20 cellular contexts compared by ENCODE assay signal in genomic region chr6:36718560-36718959, GRCh38. TPM values are rescaled to one million over a fixed set of nuclear protein-coding genes. Genes with fewer than 3 reads are reported as not detected.
DNase-seq lines count a peak whose midpoint lies in the region; ATAC-seq, FAIRE-seq and TF ChIP-seq lines count a peak whose summit lies in the region.
"Had no signal": no experiment of that assay in that cellular context is flagged by ENCODE, and none has a peak within 500 bp of the region (broad histone marks: within the 10 kb centered on the region; RNA-seq: fewer than 3 reads in every experiment).

No MANE protein-coding gene starts in this region.

- no peaks in the 10 kb centered on the region for H3K36me3 ChIP-seq in HepG2 (replicated peaks in 1 of 2; ENCODE audit: control insufficient read depth in 1 of 2, insufficient read depth in 2 of 2, low read length in 2 of 2)
- H3K36me3 ChIP-seq in right lobe of liver = no peaks in the 10 kb centered on the region
- no peaks in the 10 kb centered on the region for H3K36me3 ChIP-seq in K562 (ENCODE audit: control insufficient read depth, insufficient read depth, low read length)
- no peaks in the 10 kb centered on the region for H3K36me3 ChIP-seq in neuronal stem cell (replicated peaks in 1 of 2; ENCODE audit: control insufficient read depth in 2 of 2, insufficient read depth in 2 of 2, low read length in 2 of 2)
- H3K36me3 ChIP-seq in tibial artery = no peaks in the 10 kb centered on the region
- H3K36me3 ChIP-seq: BE2C had no signal

- no peak for DNase-seq in HepG2 (ENCODE audit: low spot score)
- no peak for DNase-seq in right lobe of liver
- no peak for DNase-seq in K562 (ENCODE audit: extremely low read depth in 1 of 4, low spot score in 3 of 4)
- no peak for DNase-seq in neuronal stem cell (ENCODE audit: low spot score)
- peak; percentile 12 to 19 for DNase-seq in tibial artery
- no peak for DNase-seq in stimulated activated CD4-positive, alpha-beta T cell treated with anti-CD3 and anti-CD28 coated beads, Interleukin-4, amount 100 ng/mL, for 1 hour
- DNase-seq in activated CD8-positive, alpha-beta memory T cell treated with anti-CD3 and anti-CD28 coated beads, Interleukin-2, amount 50 U/mL, for 4 hours = no peak
- DNase-seq: ACHN; BE2C; CD4-positive, alpha-beta memory T cell; DMS153; DMS79; GDM1; GM23248; HCEC 1CT had no signal

- no peak for TF ChIP-seq POLR2A in HepG2 (IDR thresholded peaks at IDR 0.05; ENCODE audit: insufficient read depth in 1 of 2, low read depth in 2 of 2, low read length in 2 of 2)
- TF ChIP-seq POLR2A in right lobe of liver (IDR thresholded peaks at IDR 0.05) = no peak
- no peak for TF ChIP-seq POLR2A in K562 (conservative IDR thresholded peaks at IDR 0.05)

- H2BK15ac ChIP-seq in neuronal stem cell (ENCODE audit: low read length) = no peak overlapping the region

- no peak overlapping the region for H3K4ac ChIP-seq in neuronal stem cell (ENCODE audit: low read length)

- no peaks in the 10 kb centered on the region for H3K79me1 ChIP-seq in neuronal stem cell (ENCODE audit: low read depth, low read length)

- CTCF ChIA-PET in HepG2 (lab: Yijun Ruan, JAX; ENCODE audit: low intra/inter-chr PET ratio, low total read pairs) = no interaction called here
- CTCF ChIA-PET in K562 (lab: Yijun Ruan, JAX; ENCODE audit: low intra/inter-chr PET ratio) = no interaction called here

- H3K23ac ChIP-seq in neuronal stem cell (ENCODE audit: low read depth, low read length, poor library complexity) = peak overlapping the region; percentile 87

- no peak overlapping the region for H3K14ac ChIP-seq in neuronal stem cell (ENCODE audit: low read length)

- in situ Hi-C loops in HepG2 (cut with HindIII; ENCODE audit: extremely low pct_ligation_motif_present, low pct_unique_long_range_greater_than_20kb) = no loop called here
- in situ Hi-C loops in K562 (cut with MboI) = no loop called here

- no peaks in the 10 kb centered on the region for H3K4me1 ChIP-seq in HepG2 (ENCODE audit: insufficient read depth, low read length)
- H3K4me1 ChIP-seq in right lobe of liver = no peaks in the 10 kb centered on the region
- H3K4me1 ChIP-seq in K562 (replicated peaks in 1 of 2; ENCODE audit: control insufficient read depth in 2 of 2, insufficient read depth in 2 of 2, low read length in 2 of 2) = peaks cover 0 to 12% of the 10 kb centered on the region in 2 experiments; a peak in 1 of 5 replicates
- H3K4me1 ChIP-seq in neuronal stem cell (ENCODE audit: control insufficient read depth in 2 of 2, insufficient read depth in 1 of 2, low read depth in 1 of 2, low read length in 2 of 2) = no peaks in the 10 kb centered on the region
- no peaks in the 10 kb centered on the region for H3K4me1 ChIP-seq in tibial artery
- H3K4me1 ChIP-seq: BE2C had no signal

- H3K9me3 ChIP-seq in HepG2 (ENCODE audit: low read length) (no peaks in the 10 kb centered on the region), right lobe of liver (no peaks in the 10 kb centered on the region), K562 (replicated peaks; ENCODE audit: control insufficient read depth, insufficient read depth, low read depth, low read length) (no peaks in the 10 kb centered on the region), neuronal stem cell (replicated peaks in 1 of 2; ENCODE audit: control insufficient read depth in 2 of 2, insufficient read depth in 1 of 2, low read depth in 1 of 2, low read length in 2 of 2) (no peaks in the 10 kb centered on the region), tibial artery (no peaks in the 10 kb centered on the region)
- H3K9me3 ChIP-seq: BE2C had no signal

- H3K18ac ChIP-seq in neuronal stem cell (ENCODE audit: low read length) = peak overlapping the region; percentile 76

- H4K8ac ChIP-seq in neuronal stem cell (ENCODE audit: low read depth, low read length) = no peak overlapping the region

- H2AK5ac ChIP-seq in neuronal stem cell (ENCODE audit: low read depth, low read length) = peak overlapping the region; percentile 21

- H4K91ac ChIP-seq in neuronal stem cell (ENCODE audit: low read depth, low read length, poor library complexity) = no peak overlapping the region

- H3K9ac ChIP-seq in HepG2 (ENCODE audit: insufficient read depth, low read depth, low read length) (no peak overlapping the region), K562 (ENCODE audit: insufficient read depth in 1 of 2, low read depth in 2 of 2, low read length in 2 of 2) (no peak overlapping the region), neuronal stem cell (ENCODE audit: low read depth, low read length, poor library complexity) (no peak overlapping the region)
- H3K9ac ChIP-seq: GM23248 had no signal

- peak overlapping the region; percentile 22 for H2BK12ac ChIP-seq in neuronal stem cell (ENCODE audit: low read length)

- TF ChIP-seq RAD21 in HepG2 (CRISPR knock-in tag; IDR thresholded peaks at IDR 0.05) (no peak), K562 (CRISPR knock-in tag; conservative IDR thresholded peaks at IDR 0.05 in 1 of 2, IDR thresholded peaks at IDR 0.05 in 1 of 2) (no peak)

- H3K79me2 ChIP-seq in HepG2 (ENCODE audit: insufficient read depth, low read length) = no peaks in the 10 kb centered on the region
- no peaks in the 10 kb centered on the region for H3K79me2 ChIP-seq in K562 (ENCODE audit: control insufficient read depth, insufficient read depth, low read length)

- TF ChIP-seq CTCF in HepG2 (CRISPR knock-in tag; IDR thresholded peaks at IDR 0.05) (no peak), right lobe of liver (IDR thresholded peaks at IDR 0.05) (no peak), K562 (IDR thresholded peaks at IDR 0.05 in 2 of 3, conservative IDR thresholded peaks at IDR 0.05 in 1 of 3; ENCODE audit: insufficient read depth in 2 of 3, low read depth in 1 of 3, low read length in 3 of 3) (no peak), tibial artery (IDR thresholded peaks at IDR 0.05) (no peak)

- H3K27ac ChIP-seq in HepG2 (ENCODE audit: extremely low read length, insufficient read depth, low read length) (no peak overlapping the region), right lobe of liver (no peak overlapping the region), K562 (ENCODE audit: extremely low read depth, low read depth, low read length) (no peak overlapping the region), neuronal stem cell (replicated peaks; ENCODE audit: low read length) (no peak overlapping the region), tibial artery (no peak overlapping the region)
- H3K27ac ChIP-seq: GM23248 had no signal

- H4K20me1 ChIP-seq in HepG2 (ENCODE audit: insufficient read depth, low read length) = no peaks in the 10 kb centered on the region
- H4K20me1 ChIP-seq in K562 (replicated peaks; ENCODE audit: control insufficient read depth, insufficient read depth, low read length) = peaks cover 21% of the 10 kb centered on the region; the same call in 1 of the 2 replicates

- POLR2A ChIA-PET in HepG2 (lab: Yijun Ruan, JAX) (no interaction called here), K562 (lab: Yijun Ruan, JAX) (interaction anchor here (0.6 to 0.9 kb wide), 3 partner anchors 91 to 123 kb away, joined by 3 to 4 read pairs (median 3); no protein-coding TSS in a partner anchor)

- FAIRE-seq in HepG2 (lab: Jason Lieb, UNC) (no peak), K562 (lab: Jason Lieb, UNC) (no peak)
- FAIRE-seq: A204.1, GM12892, GM18507, H54 had no signal

- no peak overlapping the region for H3K4me2 ChIP-seq in HepG2 (ENCODE audit: low read depth, low read length)
- H3K4me2 ChIP-seq in K562 (ENCODE audit: insufficient read depth, low read length) = no peak overlapping the region
- H3K4me2 ChIP-seq in neuronal stem cell (ENCODE audit: insufficient read depth, low read length, poor library complexity, severe bottlenecking) = no peak overlapping the region

- H2BK120ac ChIP-seq in neuronal stem cell (ENCODE audit: low read depth, low read length) = no peak overlapping the region

- ATAC-seq in HepG2 (no peak), right lobe of liver (no peak), K562 (no peak), HG02885 (IDR thresholded peaks at IDR 0.05; ENCODE audit: poor library complexity, unreplicated experiment) (no peak)

- WGBS in HepG2 (ENCODE audit: low lambda C conversion rate) = 31% methylated on average over 4 of the region's 5 CpGs
- WGBS in right lobe of liver (ENCODE audit: insufficient coverage, low coverage, low lambda C conversion rate, missing lambda C conversion rate) = 20% methylated on average over 1 of the region's 5 CpGs
- WGBS in K562 (ENCODE audit: insufficient coverage, low coverage, missing lambda C conversion rate) = 1% methylated on average over 5 of the region's 5 CpGs
- WGBS in neuronal stem cell (ENCODE audit: extremely low coverage in 2 of 2, insufficient read length in 2 of 2, insufficient replicate concordance in 1 of 2), 2 donors = no CpG with 5 or more reads among the region's 5 CpGs

- intact Hi-C loops in HepG2 (cut with micrococcal nuclease; ENCODE audit: unreplicated experiment) (no loop called here), right lobe of liver (cut with DNase I) (no loop called here), K562 (cut with micrococcal nuclease) (no loop called here), tibial artery (cut with DNase I; ENCODE audit: low total_unique reads) (no loop called here)

- TF ChIP-seq EP300 in HepG2 (IDR thresholded peaks at IDR 0.05; ENCODE audit: low read depth in 2 of 2, low read length in 2 of 2) = no peak
- no peak for TF ChIP-seq EP300 in HepG2 (CRISPR knock-in tag; IDR thresholded peaks at IDR 0.05; ENCODE audit: borderline replicate concordance)
- no peak for TF ChIP-seq EP300 in K562 (IDR thresholded peaks at IDR 0.05; ENCODE audit: low read length)

- no peak overlapping the region for H2BK5ac ChIP-seq in neuronal stem cell (ENCODE audit: low read length)

- H3K27me3 ChIP-seq in HepG2 (ENCODE audit: control insufficient read depth in 1 of 2, insufficient read depth in 2 of 2, low read length in 2 of 2) (peaks cover 19 to 79% of the 10 kb centered on the region in 2 experiments; a peak in 4 of 5 replicates), right lobe of liver (no peaks in the 10 kb centered on the region), K562 (ENCODE audit: control insufficient read depth in 2 of 2, insufficient read depth in 2 of 2, low read length in 2 of 2) (peaks cover 35 to 87% of the 10 kb centered on the region in 2 experiments), neuronal stem cell (ENCODE audit: control insufficient read depth in 3 of 3, insufficient read depth in 3 of 3, low read depth in 1 of 3, low read length in 3 of 3) (peaks cover 0 to 38% (median 0%) of the 10 kb centered on the region in 3 experiments), tibial artery (peaks cover 0 to 6% of the 10 kb centered on the region in 2 donors)
- H3K27me3 ChIP-seq: BE2C had no signal

- no peaks in the 10 kb centered on the region for H3K9me1 ChIP-seq in K562 (ENCODE audit: control insufficient read depth, insufficient read depth, low read length)

- H2AFZ ChIP-seq in HepG2 (ENCODE audit: low read length) (no peak overlapping the region), K562 (ENCODE audit: low read depth, low read length) (no peak overlapping the region), neuronal stem cell (ENCODE audit: low read length) (no peak overlapping the region)
- H2AFZ ChIP-seq: GM23248 had no signal

- BruUV-seq in HepG2 (replicated peaks; lab: Mats Ljungman, UMichigan) (no TSS peak), K562 (replicated peaks; lab: Mats Ljungman, UMichigan) (no TSS peak)

- H3K4me3 ChIP-seq in HepG2 (replicated peaks in 1 of 3; ENCODE audit: insufficient read depth in 1 of 3, low read depth in 2 of 3, low read length in 3 of 3) = no peak overlapping the region
- no peak overlapping the region for H3K4me3 ChIP-seq in right lobe of liver
- no peak overlapping the region for H3K4me3 ChIP-seq in K562
- no peak overlapping the region for H3K4me3 ChIP-seq in neuronal stem cell (ENCODE audit: low read length in 2 of 2)
- H3K4me3 ChIP-seq in tibial artery = no peak overlapping the region
- H3K4me3 ChIP-seq: GM23248 had no signal

RNA-seq across cellular contexts. Expression of gene RAB44, which starts 20.9 kb away (rescaled TPM):
- total RNA-seq in HepG2 (2016; rRNA removed; fragmentation: Illumina TruSeq; extraction: Trizol) (not detected in 2 replicates), right lobe of liver (under 1 TPM in 3 of 6 experiments, not detected in 3; 0.05 to 0.07 (median 0.07) TPM), K562 (2014; rRNA removed) (not detected in 2 replicates), K562 (2014; rRNA removed; fragmentation: Illumina TruSeq; extraction: Trizol) (not detected in 2 replicates), K562 (2015; rRNA removed; fragmentation: Illumina TruSeq; extraction: Trizol) (not detected in 2 replicates), K562 (2021) (not detected in 2 replicates)
- total RNA-seq in HepG2 (2016; cell fraction: cytosol; rRNA removed; fragmentation: Illumina TruSeq; extraction: Trizol; ENCODE audit: low read depth) = not detected in 2 replicates
- total RNA-seq in HepG2 (2016; cell fraction: insoluble cytoplasmic fraction; rRNA removed; fragmentation: Illumina TruSeq; extraction: Trizol) = not detected in 2 replicates
- total RNA-seq in HepG2 (2016; cell fraction: membrane; rRNA removed; fragmentation: Illumina TruSeq; extraction: Trizol) = not detected in 2 replicates
- not detected in 2 replicates for total RNA-seq in HepG2 (2016; cell fraction: nucleus; rRNA removed; fragmentation: Illumina TruSeq; extraction: Trizol)
- polyA plus RNA-seq in HepG2 (2011; rRNA removed) (not detected in 2 replicates), K562 (2011; rRNA removed) (not detected in 2 replicates), K562 (2014; fragmentation: Illumina TruSeq; extraction: Trizol) (not detected in 2 replicates), K562 (2014; fragmentation: Nextera tagmentation; extraction: Ambion mirVana) (not detected), K562 (2014; rRNA removed) (not detected in 2 replicates)
- polyA plus RNA-seq in HepG2 (2011; cell fraction: cytosol; rRNA removed) = not detected in 2 replicates
- polyA plus RNA-seq in HepG2 (2011; cell fraction: nucleus; rRNA removed) = 0.09 TPM in 1 of 2 replicates, not detected in the other
- polyA plus RNA-seq in HepG2 (2012) = not detected in 2 replicates
- polyA plus RNA-seq in HepG2 (2016; cell fraction: cytosol; fragmentation: Illumina TruSeq; extraction: Trizol; ENCODE audit: low read depth) = not detected in 2 replicates
- polyA plus RNA-seq in HepG2 (2016; cell fraction: insoluble cytoplasmic fraction; fragmentation: Illumina TruSeq; extraction: Trizol; ENCODE audit: low read depth) = not detected in 2 replicates
- polyA plus RNA-seq in HepG2 (2016; cell fraction: membrane; fragmentation: Illumina TruSeq; extraction: Trizol; ENCODE audit: low read depth) = not detected in 2 replicates
- polyA plus RNA-seq in HepG2 (2016; cell fraction: nucleus; fragmentation: Illumina TruSeq; extraction: Trizol; ENCODE audit: insufficient read depth, low read depth) = 0.13 TPM in 1 of 2 replicates, not detected in the other
- 0.02 TPM in 1 of 2 replicates, not detected in the other for polyA minus RNA-seq in HepG2 (2011; rRNA and poly(A)+ RNA removed; ENCODE audit: low replicate concordance)
- polyA minus RNA-seq in HepG2 (2011; cell fraction: cytosol; rRNA and poly(A)+ RNA removed) = not detected in 2 replicates
- polyA minus RNA-seq in HepG2 (2011; cell fraction: nucleus; rRNA and poly(A)+ RNA removed) = 0.13 TPM in 1 of 2 replicates, not detected in the other
- total RNA-seq in K562 (2011; cell fraction: chromatin; rRNA removed; ENCODE audit: low replicate concordance) = not detected in 2 replicates
- 0.17 TPM in 1 of 2 replicates, not detected in the other for total RNA-seq in K562 (2011; cell fraction: nucleolus; rRNA removed)
- not detected in 2 replicates for total RNA-seq in K562 (2011; cell fraction: nucleoplasm; rRNA removed)
- not detected in 2 replicates for polyA plus RNA-seq in K562 (2011; cell fraction: cytosol; rRNA removed)
- not detected in 2 replicates for polyA plus RNA-seq in K562 (2011; cell fraction: nucleus; rRNA removed)
- polyA plus RNA-seq in K562 (2012) = 0.10 TPM in 1 of 2 replicates, not detected in the other
- not detected in 2 replicates for polyA minus RNA-seq in K562 (2011; rRNA and poly(A)+ RNA removed)
- polyA minus RNA-seq in K562 (2011; cell fraction: cytosol; rRNA and poly(A)+ RNA removed) = not detected in 2 replicates
- polyA minus RNA-seq in K562 (2011; cell fraction: nucleus; rRNA and poly(A)+ RNA removed) = not detected in 2 replicates
- polyA plus RNA-seq in neuronal stem cell (2013, experiment 1 of 2) = 0.01 TPM
- polyA plus RNA-seq in neuronal stem cell (2013, experiment 2 of 2) = 0.01 TPM
- total RNA-seq: CD4-positive, alpha-beta memory T cell; GM23248 had no signal
- polyA plus RNA-seq: CD4-positive, alpha-beta memory T cell; GM23248 had no signal

RNA-seq across cellular contexts. Expression of gene CDKN1A, which starts 40.0 kb away (rescaled TPM):
- total RNA-seq in HepG2 (2016; rRNA removed; fragmentation: Illumina TruSeq; extraction: Trizol) (56.0 and 60.7 TPM in 2 replicates), right lobe of liver (100 to 1,000 TPM in 1 of 6 experiments, 10 to 100 TPM in 5; 20.0 to 124 (median 58.6) TPM), K562 (2014; rRNA removed) (5.1 and 5.6 TPM in 2 replicates), K562 (2014; rRNA removed; fragmentation: Illumina TruSeq; extraction: Trizol) (2.5 and 3.3 TPM in 2 replicates), K562 (2015; rRNA removed; fragmentation: Illumina TruSeq; extraction: Trizol) (2.1 TPM in 2 replicates), K562 (2021) (7.3 and 8.1 TPM in 2 replicates)
- total RNA-seq in HepG2 (2016; cell fraction: cytosol; rRNA removed; fragmentation: Illumina TruSeq; extraction: Trizol; ENCODE audit: low read depth) = 14.1 and 14.6 TPM in 2 replicates
- 60.2 and 60.7 TPM in 2 replicates for total RNA-seq in HepG2 (2016; cell fraction: insoluble cytoplasmic fraction; rRNA removed; fragmentation: Illumina TruSeq; extraction: Trizol)
- total RNA-seq in HepG2 (2016; cell fraction: membrane; rRNA removed; fragmentation: Illumina TruSeq; extraction: Trizol) = 35.8 and 37.2 TPM in 2 replicates
- 39.4 and 41.1 TPM in 2 replicates for total RNA-seq in HepG2 (2016; cell fraction: nucleus; rRNA removed; fragmentation: Illumina TruSeq; extraction: Trizol)
- polyA plus RNA-seq in HepG2 (2011; rRNA removed) (92.1 and 131 TPM in 2 replicates), K562 (2011; rRNA removed) (7.6 and 9.2 TPM in 2 replicates), K562 (2014; fragmentation: Illumina TruSeq; extraction: Trizol) (5.8 and 7.7 TPM in 2 replicates), K562 (2014; fragmentation: Nextera tagmentation; extraction: Ambion mirVana) (under 1 TPM; 0.25 to 0.49 TPM), K562 (2014; rRNA removed) (5.9 and 7.0 TPM in 2 replicates)
- 101 and 109 TPM in 2 replicates for polyA plus RNA-seq in HepG2 (2011; cell fraction: cytosol; rRNA removed)
- polyA plus RNA-seq in HepG2 (2011; cell fraction: nucleus; rRNA removed) = 99.7 and 130 TPM in 2 replicates
- 25.4 and 74.5 TPM in 2 replicates for polyA plus RNA-seq in HepG2 (2012)
- polyA plus RNA-seq in HepG2 (2016; cell fraction: cytosol; fragmentation: Illumina TruSeq; extraction: Trizol; ENCODE audit: low read depth) = 11.7 and 12.8 TPM in 2 replicates
- 67.9 and 74.3 TPM in 2 replicates for polyA plus RNA-seq in HepG2 (2016; cell fraction: insoluble cytoplasmic fraction; fragmentation: Illumina TruSeq; extraction: Trizol; ENCODE audit: low read depth)
- 27.1 and 27.5 TPM in 2 replicates for polyA plus RNA-seq in HepG2 (2016; cell fraction: membrane; fragmentation: Illumina TruSeq; extraction: Trizol; ENCODE audit: low read depth)
- 70.1 and 78.2 TPM in 2 replicates for polyA plus RNA-seq in HepG2 (2016; cell fraction: nucleus; fragmentation: Illumina TruSeq; extraction: Trizol; ENCODE audit: insufficient read depth, low read depth)
- polyA minus RNA-seq in HepG2 (2011; rRNA and poly(A)+ RNA removed; ENCODE audit: low replicate concordance) = 52.9 and 74.7 TPM in 2 replicates
- 33.1 and 37.9 TPM in 2 replicates for polyA minus RNA-seq in HepG2 (2011; cell fraction: cytosol; rRNA and poly(A)+ RNA removed)
- polyA minus RNA-seq in HepG2 (2011; cell fraction: nucleus; rRNA and poly(A)+ RNA removed) = 23.8 and 39.9 TPM in 2 replicates
- 2.3 and 8.5 TPM in 2 replicates for total RNA-seq in K562 (2011; cell fraction: chromatin; rRNA removed; ENCODE audit: low replicate concordance)
- 6.4 and 8.2 TPM in 2 replicates for total RNA-seq in K562 (2011; cell fraction: nucleolus; rRNA removed)
- 5.9 and 9.0 TPM in 2 replicates for total RNA-seq in K562 (2011; cell fraction: nucleoplasm; rRNA removed)
- 10.9 and 18.9 TPM in 2 replicates for polyA plus RNA-seq in K562 (2011; cell fraction: cytosol; rRNA removed)
- 9.1 and 12.7 TPM in 2 replicates for polyA plus RNA-seq in K562 (2011; cell fraction: nucleus; rRNA removed)
- 8.9 and 18.7 TPM in 2 replicates for polyA plus RNA-seq in K562 (2012)
- polyA minus RNA-seq in K562 (2011; rRNA and poly(A)+ RNA removed) = 2.5 and 3.7 TPM in 2 replicates
- polyA minus RNA-seq in K562 (2011; cell fraction: cytosol; rRNA and poly(A)+ RNA removed) = 3.7 and 5.2 TPM in 2 replicates
- polyA minus RNA-seq in K562 (2011; cell fraction: nucleus; rRNA and poly(A)+ RNA removed) = 3.1 and 4.0 TPM in 2 replicates
- polyA plus RNA-seq in neuronal stem cell (2013, experiment 1 of 2) = 54.0 TPM
- 53.5 TPM for polyA plus RNA-seq in neuronal stem cell (2013, experiment 2 of 2)

Comparison
In these comparisons a context has a peak if more than half of its experiments do, and no peak if none do; other contexts are left out.
1. DNase-seq: peak in tibial artery (2 of 2); none in HepG2 (single experiment), right lobe of liver (0 of 3), K562 (0 of 4), neuronal stem cell (single experiment), stimulated activated CD4-positive, alpha-beta T cell treated with anti-CD3 and anti-CD28 coated beads, Interleukin-4, amount 100 ng/mL, for 1 hour (single experiment) and activated CD8-positive, alpha-beta memory T cell treated with anti-CD3 and anti-CD28 coated beads, Interleukin-2, amount 50 U/mL, for 4 hours (single experiment).
2. Of the 241 proteins assayed by ChIP-seq in both HepG2 and K562: peak only in HepG2: none; only in K562: ADNP; in both: ZKSCAN1; in neither: 239.